ENCODE assay signal across 2 cellular contexts in genomic region chr10:29621161-29621560, GRCh38.
TF ChIP-seq lines count a peak whose summit lies in the region.

No MANE protein-coding gene starts in this region.

TF ChIP-seq in H1, 55 proteins besides CTCF, POLR2A, EP300 and RAD21:
- 0 out of 2 replicates have a peak, but pooled peaks have one; percentile 37 for TF ChIP-seq TCF12 (IDR thresholded peaks at IDR 0.05; ENCODE audit: low read depth, low read length)
- no peak for TF ChIP-seq MAFK (IDR thresholded peaks at IDR 0.05; ENCODE audit: low read depth, low read length)
- TF ChIP-seq CEBPB (IDR thresholded peaks at IDR 0.05; ENCODE audit: low read depth, low read length): no peak
- TF ChIP-seq BRCA1 (IDR thresholded peaks at IDR 0.05; ENCODE audit: low read depth, low read length): no peak
- TF ChIP-seq KDM4A (IDR thresholded peaks at IDR 0.05; ENCODE audit: low read depth, low read length, severe bottlenecking): no peak
- no peak for TF ChIP-seq CBX5 (IDR thresholded peaks at IDR 0.05; ENCODE audit: low read depth, low read length)
- TF ChIP-seq TBP (IDR thresholded peaks at IDR 0.05; ENCODE audit: low read depth, low read length): no peak; the same call in 1 of the 2 replicates
- no peak for TF ChIP-seq SIRT6 (IDR thresholded peaks at IDR 0.05; ENCODE audit: low read length)
- TF ChIP-seq BCL11A (IDR thresholded peaks at IDR 0.05; ENCODE audit: low read depth in 2 of 2, low read length in 2 of 2): no peak
- no peak for TF ChIP-seq FOSL1 (IDR thresholded peaks at IDR 0.05; ENCODE audit: insufficient read depth, low read depth, low read length)
- TF ChIP-seq TEAD4 (IDR thresholded peaks at IDR 0.05; ENCODE audit: low read depth, low read length): peak; percentile 44
- TF ChIP-seq ATF3 (IDR thresholded peaks at IDR 0.05; ENCODE audit: insufficient read depth, low read depth, low read length): no peak
- no peak for TF ChIP-seq SP2 (IDR thresholded peaks at IDR 0.05; ENCODE audit: low read length)
- TF ChIP-seq KDM5A (IDR thresholded peaks at IDR 0.05; ENCODE audit: low read length): no peak
- TF ChIP-seq RFX5 (IDR thresholded peaks at IDR 0.05; ENCODE audit: borderline replicate concordance, low read depth, low read length): no peak
- TF ChIP-seq SAP30 (IDR thresholded peaks at IDR 0.05; ENCODE audit: insufficient read depth, insufficient replicate concordance, low read length): no peak
- no peak for TF ChIP-seq SUZ12 (IDR thresholded peaks at IDR 0.05; ENCODE audit: low read length)

TF ChIP-seq in HepG2, 621 proteins besides CTCF, POLR2A, EP300 and RAD21:
- TF ChIP-seq XRCC5 (optimal IDR thresholded peaks at IDR 0.05; ENCODE audit: low read length) (no peak), ZKSCAN1 (IDR thresholded peaks at IDR 0.05; ENCODE audit: low read length) (no peak), SALL1 (CRISPR knock-in tag; IDR thresholded peaks at IDR 0.05) (peak; percentile 20; the same call in 1 of the 2 replicates), ARNTL (CRISPR knock-in tag; IDR thresholded peaks at IDR 0.05) (no peak), MYPOP (CRISPR knock-in tag; IDR thresholded peaks at IDR 0.05) (no peak), PAWR (CRISPR knock-in tag; IDR thresholded peaks at IDR 0.05; ENCODE audit: borderline replicate concordance) (no peak), ZBTB25 (CRISPR knock-in tag; IDR thresholded peaks at IDR 0.05) (0 out of 2 replicates have a peak, but pooled peaks have one; percentile 17), TEAD2 (CRISPR knock-in tag; IDR thresholded peaks at IDR 0.05) (no peak), ZNF292 (CRISPR knock-in tag; IDR thresholded peaks at IDR 0.05; ENCODE audit: borderline replicate concordance, low read depth) (0 out of 2 replicates have a peak, but pooled peaks have one; percentile 20), ZNF629 (CRISPR knock-in tag; conservative IDR thresholded peaks at IDR 0.05) (peak; percentile 29; the same call in 1 of the 2 replicates), RELA (CRISPR knock-in tag; IDR thresholded peaks at IDR 0.05) (peak; percentile 64; the same call in 1 of the 2 replicates), ZBTB38 (CRISPR knock-in tag; IDR thresholded peaks at IDR 0.05) (peak; percentile 81), ZNF687 (CRISPR knock-in tag; IDR thresholded peaks at IDR 0.05) (peak; percentile 22; the same call in 1 of the 2 replicates), SOX13 (IDR thresholded peaks at IDR 0.05) (no peak), SOX13 (CRISPR knock-in tag; conservative IDR thresholded peaks at IDR 0.05 in 1 of 2, IDR thresholded peaks at IDR 0.05 in 1 of 2) (0 out of 4 replicates have a peak, but pooled peaks of 1 of the 2 experiments have one; percentile 21), HDAC1 (CRISPR knock-in tag; IDR thresholded peaks at IDR 0.05) (no peak), SPEN (CRISPR knock-in tag; IDR thresholded peaks at IDR 0.05; ENCODE audit: low read depth) (no peak), ZNF30 (CRISPR knock-in tag; IDR thresholded peaks at IDR 0.05) (no peak), PITX1 (CRISPR knock-in tag; IDR thresholded peaks at IDR 0.05) (0 out of 2 replicates have a peak, but pooled peaks have one; percentile 34)
